ENCODE assay signal across 23 cellular contexts in genomic region chr13:29840585-29840984, GRCh38.
"Had no signal": no experiment of that assay in that cellular context is flagged by ENCODE, and none has a peak within 500 bp of the region (broad histone marks: within the 10 kb centered on the region; RNA-seq: fewer than 3 reads in every experiment).

No MANE protein-coding gene starts in this region.

- H3K4me1 ChIP-seq: prostate gland had no signal

- H3K27me3 ChIP-seq: heart right ventricle, left lung, spleen had no signal

- H3K27ac ChIP-seq: heart right ventricle, left lung, prostate gland, spleen, thoracic aorta had no signal

- H3K4me3 ChIP-seq: heart right ventricle, left lung, lung, prostate gland, spleen, thoracic aorta had no signal

- ATAC-seq: heart right ventricle; left lung; naive thymus-derived CD4-positive, alpha-beta T cell had no signal

- DNase-seq: activated CD4-positive, alpha-beta memory T cell treated with anti-CD3 and anti-CD28 coated beads for 36 hours; activated CD4-positive, alpha-beta T cell treated with anti-CD3 and anti-CD28 coated beads for 4 hours; activated CD4-positive, CD25-positive, alpha-beta regulatory T cell; activated effector memory CD4-positive, alpha-beta T cell treated with Interleukin-2 at 50 U/mL for 16 hours; activated naive CD4-positive, alpha-beta T cell treated with anti-CD3 and anti-CD28 coated beads for 36 hours; activated naive CD8-positive, alpha-beta T cell treated with anti-CD3 and anti-CD28 coated beads, Interleukin-2, amount 10 ng/mL, durations not matched to agents 7 days and 5 days; activated T-cell treated with anti-CD3 and anti-CD28 coated beads, Interleukin-2, amount 50 U/mL, for 48 hours; amygdala; cerebellar nuclear complex; effector CD4-positive, alpha-beta T cell; erythroblast; foreskin fibroblast; heart right ventricle; kidney glomerular epithelial cell; left lung; naive thymus-derived CD4-positive, alpha-beta T cell; occipital lobe; spleen; stimulated activated CD4-positive, alpha-beta T cell treated with anti-CD3 and anti-CD28 coated beads, Interleukin-4, amount 100 ng/mL, for 1 hour; stimulated activated naive CD4-positive, alpha-beta T cell had no signal

- H3K9me3 ChIP-seq: heart right ventricle, left lung, prostate gland, spleen, thoracic aorta had no signal

- H3K36me3 ChIP-seq: heart right ventricle, left lung, prostate gland, spleen, thoracic aorta had no signal
